ENCODE assay signal across 1 cellular context in genomic region chr22:50266994-50267393, GRCh38.
A peak's percentile ranks its signal among the peaks of the same experiment; 100 is the strongest.
TF ChIP-seq lines count a peak whose summit lies in the region.

No MANE protein-coding gene starts in this region.

TF ChIP-seq in K562, 482 proteins besides CTCF, POLR2A, EP300 and RAD21:
- TF ChIP-seq, protein P1, sequence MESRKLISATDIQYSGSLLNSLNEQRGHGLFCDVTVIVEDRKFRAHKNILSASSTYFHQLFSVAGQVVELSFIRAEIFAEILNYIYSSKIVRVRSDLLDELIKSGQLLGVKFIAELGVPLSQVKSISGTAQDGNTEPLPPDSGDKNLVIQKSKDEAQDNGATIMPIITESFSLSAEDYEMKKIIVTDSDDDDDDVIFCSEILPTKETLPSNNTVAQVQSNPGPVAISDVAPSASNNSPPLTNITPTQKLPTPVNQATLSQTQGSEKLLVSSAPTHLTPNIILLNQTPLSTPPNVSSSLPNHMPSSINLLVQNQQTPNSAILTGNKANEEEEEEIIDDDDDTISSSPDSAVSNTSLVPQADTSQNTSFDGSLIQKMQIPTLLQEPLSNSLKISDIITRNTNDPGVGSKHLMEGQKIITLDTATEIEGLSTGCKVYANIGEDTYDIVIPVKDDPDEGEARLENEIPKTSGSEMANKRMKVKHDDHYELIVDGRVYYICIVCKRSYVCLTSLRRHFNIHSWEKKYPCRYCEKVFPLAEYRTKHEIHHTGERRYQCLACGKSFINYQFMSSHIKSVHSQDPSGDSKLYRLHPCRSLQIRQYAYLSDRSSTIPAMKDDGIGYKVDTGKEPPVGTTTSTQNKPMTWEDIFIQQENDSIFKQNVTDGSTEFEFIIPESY (CRISPR knock-in tag; IDR thresholded peaks at IDR 0.05) = peak; percentile 51; the same call in 1 of the 2 replicates
- TF ChIP-seq, protein P2, sequence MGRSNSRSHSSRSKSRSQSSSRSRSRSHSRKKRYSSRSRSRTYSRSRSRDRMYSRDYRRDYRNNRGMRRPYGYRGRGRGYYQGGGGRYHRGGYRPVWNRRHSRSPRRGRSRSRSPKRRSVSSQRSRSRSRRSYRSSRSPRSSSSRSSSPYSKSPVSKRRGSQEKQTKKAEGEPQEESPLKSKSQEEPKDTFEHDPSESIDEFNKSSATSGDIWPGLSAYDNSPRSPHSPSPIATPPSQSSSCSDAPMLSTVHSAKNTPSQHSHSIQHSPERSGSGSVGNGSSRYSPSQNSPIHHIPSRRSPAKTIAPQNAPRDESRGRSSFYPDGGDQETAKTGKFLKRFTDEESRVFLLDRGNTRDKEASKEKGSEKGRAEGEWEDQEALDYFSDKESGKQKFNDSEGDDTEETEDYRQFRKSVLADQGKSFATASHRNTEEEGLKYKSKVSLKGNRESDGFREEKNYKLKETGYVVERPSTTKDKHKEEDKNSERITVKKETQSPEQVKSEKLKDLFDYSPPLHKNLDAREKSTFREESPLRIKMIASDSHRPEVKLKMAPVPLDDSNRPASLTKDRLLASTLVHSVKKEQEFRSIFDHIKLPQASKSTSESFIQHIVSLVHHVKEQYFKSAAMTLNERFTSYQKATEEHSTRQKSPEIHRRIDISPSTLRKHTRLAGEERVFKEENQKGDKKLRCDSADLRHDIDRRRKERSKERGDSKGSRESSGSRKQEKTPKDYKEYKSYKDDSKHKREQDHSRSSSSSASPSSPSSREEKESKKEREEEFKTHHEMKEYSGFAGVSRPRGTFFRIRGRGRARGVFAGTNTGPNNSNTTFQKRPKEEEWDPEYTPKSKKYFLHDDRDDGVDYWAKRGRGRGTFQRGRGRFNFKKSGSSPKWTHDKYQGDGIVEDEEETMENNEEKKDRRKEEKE (IDR thresholded peaks at IDR 0.05; ENCODE audit: borderline replicate concordance in 1 of 2, control insufficient read depth in 1 of 2, low read depth in 2 of 2, low read length in 1 of 2) = no peak
